ENCODE assay signal across 35 cellular contexts in genomic region chr17:13228225-13228624, GRCh38.
"Had no signal": no experiment of that assay in that cellular context is flagged by ENCODE, and none has a peak within 500 bp of the region (broad histone marks: within the 10 kb centered on the region; RNA-seq: fewer than 3 reads in every experiment).

No MANE protein-coding gene starts in this region.

- DNase-seq: activated CD4-positive, alpha-beta T cell treated with anti-CD3 and anti-CD28 coated beads for 1 hour; activated CD4-positive, alpha-beta T cell treated with anti-CD3 and anti-CD28 coated beads for 48 hours; activated CD4-positive, alpha-beta T cell treated with anti-CD3 and anti-CD28 coated beads, Interleukin-2, amount 50 U/mL, for 4 hours; activated CD4-positive, CD25-positive, alpha-beta regulatory T cell; activated CD8-positive, alpha-beta T cell treated with anti-CD3 and anti-CD28 coated beads for 36 hours; activated effector memory CD4-positive, alpha-beta T cell treated with anti-CD3 and anti-CD28 coated beads, Interleukin-2, amount 50 U/mL, for 16 hours; activated naive CD4-positive, alpha-beta T cell; activated naive CD4-positive, alpha-beta T cell treated with anti-CD3 and anti-CD28 coated beads, Interleukin-2, amount 50 U/mL, for 16 hours; activated naive CD8-positive, alpha-beta T cell treated with anti-CD3 and anti-CD28 coated beads for 36 hours; activated T-cell treated with anti-CD3 and anti-CD28 coated beads, Interleukin-2, amount 50 U/mL, for 1 hour; activated T-cell treated with anti-CD3 and anti-CD28 coated beads, Interleukin-2, amount 50 U/mL, for 72 hours; amniotic stem cell; aorta; brain microvascular endothelial cell; central memory CD4-positive, alpha-beta T cell; colonic mucosa; Kasumi-1; KG1; MG63; NCI-H1048; NCI-H1105 treated with DMSO at 0.1 percent for 48 hours; NCI-H1436; NCI-H1694; NCI-H2029; NCI-H2171 treated with DMSO at 0.1 percent for 48 hours; NCI-H2227 treated with DMSO at 0.1 percent for 48 hours; NCI-H446; NCI-H510A treated with DMSO at 0.1 percent for 48 hours; NCI-H526 treated with DMSO at 0.1 percent for 48 hours; PC-3; Peyer's patch; RPMI8226; T1000; WERI-Rb-1 had no signal

- ATAC-seq: activated CD8-positive, alpha-beta T cell treated with anti-CD3 and anti-CD28 coated beads for 36 hours; activated T-cell treated with anti-CD3 and anti-CD28 coated beads, Interleukin-2, amount 50 U/mL, for 72 hours; activated T-helper 17 cell treated with anti-CD3 and anti-CD28 coated beads, Interleukin-2, amount 50 U/mL, for 72 hours; PC-3 had no signal
